9 cellular contexts compared by ENCODE assay signal in the genomic region with DNA sequence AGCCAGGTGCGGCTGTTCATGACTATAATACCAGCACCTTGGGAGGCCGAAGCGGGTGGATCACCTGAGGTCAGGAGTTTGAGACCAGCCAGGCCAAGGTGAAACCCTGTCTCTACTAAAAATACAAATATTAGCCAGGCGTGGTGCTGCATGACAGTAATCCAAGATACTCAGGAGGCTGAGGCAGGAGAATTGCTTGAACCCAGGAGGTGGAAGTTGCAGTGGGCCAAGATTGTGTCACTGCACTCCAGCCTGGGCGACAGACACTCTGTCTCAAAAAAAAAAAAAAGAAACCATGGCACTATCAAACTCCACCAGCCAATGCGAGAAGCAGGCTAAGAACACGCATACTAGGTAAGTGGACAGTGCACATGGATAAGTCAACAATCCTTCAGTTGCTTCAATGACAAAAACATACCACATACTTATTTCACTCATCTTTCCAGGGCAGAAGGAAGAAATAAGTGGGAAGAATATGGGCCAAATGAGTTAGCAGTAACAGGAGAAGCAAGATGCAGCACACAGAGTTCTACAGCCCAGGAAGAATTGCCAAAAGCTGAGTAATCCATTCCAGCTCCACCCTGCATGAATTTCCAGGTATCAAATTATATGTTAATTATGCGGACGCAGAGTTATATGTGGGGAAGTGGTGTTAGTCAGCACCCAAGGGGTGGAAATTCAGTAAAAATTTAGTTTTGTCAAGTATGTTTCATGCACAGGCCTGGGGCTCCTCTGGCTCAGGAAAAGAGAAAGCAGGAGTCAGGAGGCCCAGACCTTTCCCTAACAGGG. TPM values are rescaled to one million over a fixed set of nuclear protein-coding genes. Genes with fewer than 3 reads are reported as not detected.
DNase-seq lines count a peak whose midpoint lies in the region; ATAC-seq, FAIRE-seq and TF ChIP-seq lines count a peak whose summit lies in the region.
"Had no signal": no experiment of that assay in that cellular context is flagged by ENCODE, and none has a peak within 500 bp of the region (broad histone marks: within the 10 kb centered on the region; RNA-seq: fewer than 3 reads in every experiment).

No MANE protein-coding gene starts in this region.

- H3K79me2 ChIP-seq in keratinocyte (ENCODE audit: control insufficient read depth, insufficient read depth, low read length): peaks cover 24% of the 10 kb centered on the region

- FAIRE-seq in keratinocyte (lab: Jason Lieb, UNC): peak; percentile 93
- FAIRE-seq: islet of Langerhans had no signal

- H3K27ac ChIP-seq in HEK293 (ENCODE audit: extremely low read depth, low read depth, low read length) (peak overlapping the region; percentile 46; the same call in 1 of the 2 replicates), keratinocyte (ENCODE audit: control insufficient read depth, insufficient read depth, low read length) (peak overlapping the region; percentile 94), suprapubic skin (peak overlapping the region; percentile 90)

- no peak for TF ChIP-seq EP300 in suprapubic skin (IDR thresholded peaks at IDR 0.05)

- WGBS in suprapubic skin: 59% methylated on average over 9 of the region's 9 CpGs

- dilution Hi-C loops in keratinocyte (cut with MboI; ENCODE audit: extremely low pct_ligation_motif_present, low sequenced_read_pairs): no loop called here

- no peak for ATAC-seq in GM21360 (IDR thresholded peaks at IDR 0.05; ENCODE audit: unreplicated experiment)

- peaks cover 3% of the 10 kb centered on the region for H4K20me1 ChIP-seq in keratinocyte (ENCODE audit: control insufficient read depth, extremely low read depth, insufficient read depth, low read length)

- H3K36me3 ChIP-seq in HEK293 (ENCODE audit: control insufficient read depth in 2 of 2, insufficient read depth in 1 of 2, low read length in 2 of 2) (no peaks in the 10 kb centered on the region), keratinocyte (ENCODE audit: control insufficient read depth in 2 of 2, extremely low read depth in 1 of 2, insufficient read depth in 2 of 2, low read length in 2 of 2) (no peaks in the 10 kb centered on the region), suprapubic skin (no peaks in the 10 kb centered on the region)

- no peak for TF ChIP-seq POLR2A in suprapubic skin (IDR thresholded peaks at IDR 0.05)

- DNase-seq in amniotic epithelial cell (ENCODE audit: low read depth) (peak; percentile 83), keratinocyte (ENCODE audit: low read depth, low spot score) (peak; percentile 63), suprapubic skin (ENCODE audit: low spot score in 2 of 2) (peak in 1 of 2 donors; percentile 28), retina (no peak), NOMO-1 treated with DMSO at 0.1 percent for 48 hours (lab: John Stamatoyannopoulos, UW; ENCODE audit: unreplicated experiment) (no peak)
- DNase-seq in effector CD8-positive, alpha-beta T cell (lab: John Stamatoyannopoulos, UW): no peak

- peak overlapping the region; percentile 78 for H3K9ac ChIP-seq in keratinocyte (ENCODE audit: control insufficient read depth, extremely low read depth, insufficient read depth, low read length)

- H3K4me2 ChIP-seq in keratinocyte (ENCODE audit: control insufficient read depth, extremely low read depth, insufficient read depth, low read depth, low read length): peak overlapping the region; percentile 94

- peak overlapping the region; percentile 77 for H2AFZ ChIP-seq in keratinocyte (ENCODE audit: control insufficient read depth, low read length)

- no peak for TF ChIP-seq CTCF in HEK293 (tag by site-specific recombination; IDR thresholded peaks at IDR 0.05)
- TF ChIP-seq CTCF in keratinocyte (optimal IDR thresholded peaks at IDR 0.05 in 1 of 3, IDR thresholded peaks at IDR 0.05 in 1 of 3, conservative IDR thresholded peaks at IDR 0.05 in 1 of 3; ENCODE audit: extremely low read depth in 1 of 3, insufficient read depth in 2 of 3, low read length in 3 of 3): no peak
- no peak for TF ChIP-seq CTCF in suprapubic skin (IDR thresholded peaks at IDR 0.05)

- POLR2A ChIA-PET in HEK293 (lab: Yijun Ruan, JAX): interaction anchor here (0.5 kb wide), 1 partner anchor 489 kb away, joined by 5 read pairs; no protein-coding TSS in a partner anchor

- peaks cover 2% of the 10 kb centered on the region for H3K9me1 ChIP-seq in keratinocyte (ENCODE audit: control insufficient read depth, extremely low read depth, insufficient read depth, low read length)

- CTCF ChIA-PET in HEK293 (lab: Yijun Ruan, JAX): interaction anchor here (0.6 to 1.0 kb wide), 2 partner anchors 14 to 156 kb away, joined by 3 to 5 read pairs; no protein-coding TSS in a partner anchor

- H3K4me1 ChIP-seq in HEK293 (ENCODE audit: control insufficient read depth, insufficient read depth, low read length): peaks cover 17% of the 10 kb centered on the region
- H3K4me1 ChIP-seq in keratinocyte (ENCODE audit: control insufficient read depth, extremely low read depth, insufficient read depth, low read length): peaks cover 53% of the 10 kb centered on the region
- H3K4me1 ChIP-seq in suprapubic skin: peaks cover 82% of the 10 kb centered on the region

- H3K27me3 ChIP-seq in keratinocyte (ENCODE audit: control insufficient read depth, extremely low read depth, insufficient read depth, low read length) (no peaks in the 10 kb centered on the region), suprapubic skin (no peaks in the 10 kb centered on the region)

- 0 out of 2 replicates have a peak overlapping the region, but pooled peaks have one; percentile 2 for H3K4me3 ChIP-seq in HEK293 (ENCODE audit: low read depth, low read length)
- peak overlapping the region; percentile 17 to 63 (median 55) for H3K4me3 ChIP-seq in keratinocyte (ENCODE audit: control insufficient read depth in 2 of 3, extremely low read depth in 1 of 3, insufficient read depth in 2 of 3, low read depth in 1 of 3, low read length in 3 of 3)
- H3K4me3 ChIP-seq in suprapubic skin: peak overlapping the region; percentile 25

- no peaks in the 10 kb centered on the region for H3K9me3 ChIP-seq in HEK293 (ENCODE audit: control insufficient read depth, insufficient read depth, low read depth, low read length)
- H3K9me3 ChIP-seq in keratinocyte (ENCODE audit: control insufficient read depth, low read depth, low read length): no peaks in the 10 kb centered on the region
- H3K9me3 ChIP-seq in suprapubic skin: no peaks in the 10 kb centered on the region

TF ChIP-seq in HEK293, 187 proteins besides CTCF, POLR2A, EP300 and RAD21 (continues in another document):
- TF ChIP-seq ZNF747 (tag by site-specific recombination; IDR thresholded peaks at IDR 0.05) (no peak), ZNF600 (tag by site-specific recombination; IDR thresholded peaks at IDR 0.05) (peak; percentile 84), ZNF394 (tag by site-specific recombination; IDR thresholded peaks at IDR 0.05; ENCODE audit: borderline replicate concordance) (no peak), WT1 (tag by site-specific recombination; IDR thresholded peaks at IDR 0.05) (no peak), ZNF670 (tag by site-specific recombination; IDR thresholded peaks at IDR 0.05; ENCODE audit: low read depth) (no peak), SETDB1 (IDR thresholded peaks at IDR 0.05; ENCODE audit: insufficient read length, low read length) (no peak), ZNF404 (tag by site-specific recombination; IDR thresholded peaks at IDR 0.05) (no peak)
- TF ChIP-seq, protein P1, sequence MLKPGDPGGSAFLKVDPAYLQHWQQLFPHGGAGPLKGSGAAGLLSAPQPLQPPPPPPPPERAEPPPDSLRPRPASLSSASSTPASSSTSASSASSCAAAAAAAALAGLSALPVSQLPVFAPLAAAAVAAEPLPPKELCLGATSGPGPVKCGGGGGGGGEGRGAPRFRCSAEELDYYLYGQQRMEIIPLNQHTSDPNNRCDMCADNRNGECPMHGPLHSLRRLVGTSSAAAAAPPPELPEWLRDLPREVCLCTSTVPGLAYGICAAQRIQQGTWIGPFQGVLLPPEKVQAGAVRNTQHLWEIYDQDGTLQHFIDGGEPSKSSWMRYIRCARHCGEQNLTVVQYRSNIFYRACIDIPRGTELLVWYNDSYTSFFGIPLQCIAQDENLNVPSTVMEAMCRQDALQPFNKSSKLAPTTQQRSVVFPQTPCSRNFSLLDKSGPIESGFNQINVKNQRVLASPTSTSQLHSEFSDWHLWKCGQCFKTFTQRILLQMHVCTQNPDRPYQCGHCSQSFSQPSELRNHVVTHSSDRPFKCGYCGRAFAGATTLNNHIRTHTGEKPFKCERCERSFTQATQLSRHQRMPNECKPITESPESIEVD (tag by site-specific recombination; IDR thresholded peaks at IDR 0.05): peak; percentile 78

RNA-seq across cellular contexts. Expression of a gene that starts 58.5 kb away (rescaled TPM):
- 0.75 to 1.4 TPM (median 1.2 TPM) in 3 replicates for polyA plus RNA-seq in keratinocyte
- polyA plus RNA-seq in keratinocyte (2011; ENCODE audit: low read depth): 3.3 TPM
- polyA plus RNA-seq in keratinocyte (2011; cell fraction: cytosol; rRNA removed): 1.1 and 1.3 TPM in 2 replicates
- polyA plus RNA-seq in keratinocyte (2011; cell fraction: nucleus; rRNA removed): 5.2 TPM in 2 replicates
- polyA plus RNA-seq in keratinocyte (2012; ENCODE audit: low replicate concordance): 2.7 and 3.2 TPM in 2 replicates
- polyA minus RNA-seq in keratinocyte: 3.6 to 9.0 TPM (median 4.0 TPM) in 3 replicates
- 4.4 TPM for polyA minus RNA-seq in keratinocyte (2011; cell fraction: cytosol; rRNA and poly(A)+ RNA removed)
- polyA minus RNA-seq in keratinocyte (2011; cell fraction: nucleus; rRNA and poly(A)+ RNA removed): 7.0 and 9.5 TPM in 2 replicates
- total RNA-seq in suprapubic skin: 10 to 100 TPM; 10.4 to 16.1 (median 12.8) TPM

Comparison
In these comparisons a context has a peak if more than half of its experiments do, and no peak if none do; other contexts are left out.
1. H3K4me3 ChIP-seq: peak in every context shown above with its lines; median percentile 55 in keratinocyte; 25 in suprapubic skin; 2 in HEK293.
2. DNase-seq: peak in amniotic epithelial cell (single experiment) and keratinocyte (single experiment); none in retina (single experiment), NOMO-1 treated with DMSO at 0.1 percent for 48 hours (single experiment) and effector CD8-positive, alpha-beta T cell (single experiment).
3. Peak in every context shown above with its lines, with median percentiles within 50 percentile points of each other: H3K27ac ChIP-seq.